ENCODE assay signal across 18 cellular contexts in genomic region chr18:7059276-7059675, GRCh38. TPM values are rescaled to one million over a fixed set of nuclear protein-coding genes. Genes with fewer than 3 reads are reported as not detected.
DNase-seq lines count a peak whose midpoint lies in the region; ATAC-seq and TF ChIP-seq lines count a peak whose summit lies in the region.
"Had no signal": no experiment of that assay in that cellular context is flagged by ENCODE, and none has a peak within 500 bp of the region (broad histone marks: within the 10 kb centered on the region; RNA-seq: fewer than 3 reads in every experiment).

No MANE protein-coding gene starts in this region.

- H2BK120ac ChIP-seq in IMR-90 (ENCODE audit: low read depth, low read length), result no peak overlapping the region
- no peak overlapping the region for H2BK120ac ChIP-seq in mesenchymal stem cell (ENCODE audit: low read depth, low read length)

- intact Hi-C loops in IMR-90 (cut with micrococcal nuclease), result no loop called here

- H3K9ac ChIP-seq in IMR-90 (ENCODE audit: low read depth, low read length), result no peak overlapping the region
- H3K9ac ChIP-seq in mesenchymal stem cell (ENCODE audit: low read length), result no peak overlapping the region
- H3K9ac ChIP-seq: BLaER1, KMS-11 had no signal

- H2AK5ac ChIP-seq in IMR-90 (ENCODE audit: low read depth, low read length) (no peak overlapping the region), mesenchymal stem cell (ENCODE audit: low read length, severe bottlenecking) (no peak overlapping the region)

- no peak for TF ChIP-seq POLR2A in IMR-90 (IDR thresholded peaks at IDR 0.05; ENCODE audit: low read depth, low read length)

- H2AFZ ChIP-seq in IMR-90 (replicated peaks; ENCODE audit: low read length, poor library complexity) (no peak overlapping the region), mesenchymal stem cell (ENCODE audit: low read depth, low read length) (no peak overlapping the region)

- no peak for TF ChIP-seq RAD21 in IMR-90 (IDR thresholded peaks at IDR 0.05; ENCODE audit: low read length)

- H3K4me1 ChIP-seq in IMR-90 (ENCODE audit: control insufficient read depth, insufficient read depth, low read length), result peaks cover 4% of the 10 kb centered on the region; the same call in 1 of the 2 replicates
- peaks cover 8% of the 10 kb centered on the region for H3K4me1 ChIP-seq in mesenchymal stem cell (ENCODE audit: control insufficient read depth, insufficient read depth, low read depth, low read length)
- H3K4me1 ChIP-seq: BLaER1 had no signal

- peak; percentile 24 for DNase-seq in IMR-90
- peak; percentile 32 for DNase-seq in astrocyte of the hippocampus (ENCODE audit: low read depth, low spot score)
- no peak for DNase-seq in mesenchymal stem cell
- DNase-seq in retinal pigment epithelial cell (ENCODE audit: low read depth), result peak; percentile 93
- no peak for DNase-seq in KG1 (lab: John Stamatoyannopoulos, UW)
- no peak for DNase-seq in HuH-7.5 (ENCODE audit: low spot score)
- DNase-seq in activated naive CD4-positive, alpha-beta T cell treated with anti-CD3 and anti-CD28 coated beads, Interleukin-2, amount 10 ng/mL, durations not matched to agents 7 days and 5 days, result no peak
- DNase-seq: CD4-positive, alpha-beta memory T cell; NCI-H1417; NCI-H187 treated with DMSO at 0.1 percent for 48 hours; NCI-H2227 treated with DMSO at 0.1 percent for 48 hours; NCI-H510A treated with DMSO at 0.1 percent for 48 hours; NCI-H774; OCI-M1; SHP77 had no signal

- no peaks in the 10 kb centered on the region for H3K27me3 ChIP-seq in IMR-90 (ENCODE audit: control insufficient read depth, insufficient read depth, low read length)
- no peaks in the 10 kb centered on the region for H3K27me3 ChIP-seq in mesenchymal stem cell (ENCODE audit: control insufficient read depth in 1 of 2, insufficient read depth in 1 of 2, low read length in 2 of 2)
- H3K27me3 ChIP-seq: BLaER1 had no signal

- in situ Hi-C loops in IMR-90 (cut with MboI; ENCODE audit: low sequenced_read_pairs), result no loop called here

- dilution Hi-C loops in IMR-90 (cut with HindIII; ENCODE audit: low sequenced_read_pairs, unreplicated experiment), result no loop called here

- no peaks in the 10 kb centered on the region for H3K4me1 Mint-ChIP-seq in activated naive CD4-positive, alpha-beta T cell treated with anti-CD3 and anti-CD28 coated beads, Interleukin-2, amount 10 ng/mL, durations not matched to agents 7 days and 5 days
- H3K4me1 Mint-ChIP-seq: CD4-positive, alpha-beta memory T cell had no signal

- peaks cover 9% of the 10 kb centered on the region for H3K9me3 Mint-ChIP-seq in activated naive CD4-positive, alpha-beta T cell treated with anti-CD3 and anti-CD28 coated beads, Interleukin-2, amount 10 ng/mL, durations not matched to agents 7 days and 5 days

- no peaks in the 10 kb centered on the region for H3K36me3 Mint-ChIP-seq in activated naive CD4-positive, alpha-beta T cell treated with anti-CD3 and anti-CD28 coated beads, Interleukin-2, amount 10 ng/mL, durations not matched to agents 7 days and 5 days
- H3K36me3 Mint-ChIP-seq: CD4-positive, alpha-beta memory T cell had no signal

- no peak overlapping the region for H2BK15ac ChIP-seq in IMR-90 (ENCODE audit: low read depth, low read length)
- H2BK15ac ChIP-seq in mesenchymal stem cell (ENCODE audit: low read depth, poor library complexity, severe bottlenecking), result no peak overlapping the region

- no TSS peak for BruUV-seq in IMR-90 (replicated peaks; lab: Mats Ljungman, UMichigan)

- H3K56ac ChIP-seq in IMR-90 (ENCODE audit: extremely low read depth, insufficient read depth, low read length), result no peak overlapping the region

- H3K4me2 ChIP-seq in IMR-90 (ENCODE audit: low read depth, low read length), result no peak overlapping the region
- no peak overlapping the region for H3K4me2 ChIP-seq in mesenchymal stem cell (ENCODE audit: low read length, poor library complexity, severe bottlenecking)
- H3K4me2 ChIP-seq: BLaER1, KMS-11 had no signal

- no peak overlapping the region for H3K4me3 Mint-ChIP-seq in activated naive CD4-positive, alpha-beta T cell treated with anti-CD3 and anti-CD28 coated beads, Interleukin-2, amount 10 ng/mL, durations not matched to agents 7 days and 5 days
- H3K4me3 Mint-ChIP-seq: CD4-positive, alpha-beta memory T cell had no signal

- no peaks in the 10 kb centered on the region for H3K27me3 Mint-ChIP-seq in activated naive CD4-positive, alpha-beta T cell treated with anti-CD3 and anti-CD28 coated beads, Interleukin-2, amount 10 ng/mL, durations not matched to agents 7 days and 5 days
- H3K27me3 Mint-ChIP-seq: CD4-positive, alpha-beta memory T cell had no signal

- no peaks in the 10 kb centered on the region for H4K20me1 ChIP-seq in IMR-90 (ENCODE audit: insufficient read depth, low read length)
- H4K20me1 ChIP-seq: BLaER1 had no signal

- H3K4ac ChIP-seq in IMR-90 (ENCODE audit: low read depth, low read length) (no peak overlapping the region), mesenchymal stem cell (ENCODE audit: low read depth in 1 of 2, low read length in 2 of 2) (no peak overlapping the region)

- CTCF ChIA-PET in IMR-90 (lab: Yijun Ruan, JAX), result no interaction called here
- CTCF ChIA-PET in activated naive CD4-positive, alpha-beta T cell treated with anti-CD3 and anti-CD28 coated beads, Interleukin-2, amount 10 ng/mL, durations not matched to agents 7 days and 5 days (lab: Charles Lee), result no interaction called here

- H3K27ac ChIP-seq in IMR-90 (ENCODE audit: insufficient read depth, low read length) (no peak overlapping the region), mesenchymal stem cell (ENCODE audit: low read length, poor library complexity, severe bottlenecking) (peak overlapping the region; percentile 71)
- H3K27ac ChIP-seq: BLaER1, KMS-11 had no signal

- H3K14ac ChIP-seq in IMR-90 (replicated peaks; ENCODE audit: low read depth, low read length) (no peak overlapping the region), mesenchymal stem cell (ENCODE audit: low read length in 2 of 2) (no peak overlapping the region)

- H3K9me3 ChIP-seq in IMR-90 (ENCODE audit: control insufficient read depth, insufficient read depth, low read length), result no peaks in the 10 kb centered on the region
- H3K9me3 ChIP-seq in mesenchymal stem cell (ENCODE audit: control insufficient read depth, low read length), result no peaks in the 10 kb centered on the region
- H3K9me3 ChIP-seq: BLaER1 had no signal

- TF ChIP-seq CTCF in IMR-90 (conservative IDR thresholded peaks at IDR 0.05; ENCODE audit: low read depth, low read length), result no peak
- no peak for TF ChIP-seq CTCF in retinal pigment epithelial cell (conservative IDR thresholded peaks at IDR 0.05; ENCODE audit: low read depth, low read length)

- H2AK9ac ChIP-seq in IMR-90 (replicated peaks; ENCODE audit: low read depth, low read length, poor library complexity), result no peak overlapping the region

- no peaks in the 10 kb centered on the region for H3K9me1 ChIP-seq in IMR-90 (ENCODE audit: insufficient read depth, low read length)

- H4K5ac ChIP-seq in IMR-90 (ENCODE audit: low read depth, low read length), result no peak overlapping the region

- no peak overlapping the region for H2BK5ac ChIP-seq in IMR-90 (ENCODE audit: low read depth, low read length, poor library complexity, severe bottlenecking)
- H2BK5ac ChIP-seq in mesenchymal stem cell (ENCODE audit: low read depth, low read length, poor library complexity, severe bottlenecking), result no peak overlapping the region

- H3K79me1 ChIP-seq in IMR-90 (ENCODE audit: low read depth in 1 of 2, low read length in 2 of 2), result no peaks in the 10 kb centered on the region
- no peaks in the 10 kb centered on the region for H3K79me1 ChIP-seq in mesenchymal stem cell (replicated peaks; ENCODE audit: low read length, poor library complexity, severe bottlenecking)

- H3K36me3 ChIP-seq in IMR-90 (ENCODE audit: control insufficient read depth, insufficient read depth, low read length), result no peaks in the 10 kb centered on the region
- no peaks in the 10 kb centered on the region for H3K36me3 ChIP-seq in mesenchymal stem cell (ENCODE audit: control insufficient read depth in 1 of 2, insufficient read depth in 2 of 2, low read depth in 1 of 2, low read length in 2 of 2)
- H3K36me3 ChIP-seq: BLaER1 had no signal

- H4K91ac ChIP-seq in IMR-90 (ENCODE audit: insufficient read depth, low read depth, low read length), result no peak overlapping the region
- H4K91ac ChIP-seq in mesenchymal stem cell (ENCODE audit: low read length), result no peak overlapping the region

- H2BK12ac ChIP-seq in mesenchymal stem cell (ENCODE audit: low read length in 2 of 2), result no peak overlapping the region

- no peak overlapping the region for H3K27ac Mint-ChIP-seq in activated naive CD4-positive, alpha-beta T cell treated with anti-CD3 and anti-CD28 coated beads, Interleukin-2, amount 10 ng/mL, durations not matched to agents 7 days and 5 days
- H3K27ac Mint-ChIP-seq: CD4-positive, alpha-beta memory T cell had no signal

- POLR2A ChIA-PET in IMR-90 (lab: Charles Lee; ENCODE audit: unreplicated experiment), result no interaction called here

- ATAC-seq in IMR-90 (ENCODE audit: low read depth), result peak; percentile 32

- H4K8ac ChIP-seq in IMR-90 (ENCODE audit: low read depth in 2 of 2, low read length in 2 of 2) (no peak overlapping the region), mesenchymal stem cell (ENCODE audit: low read length) (no peak overlapping the region)

- no peak overlapping the region for H2BK20ac ChIP-seq in IMR-90 (ENCODE audit: low read depth, low read length)

- no CpG with 5 or more reads among the region's 2 CpGs for WGBS in IMR-90 (ENCODE audit: extremely low coverage in 2 of 2, insufficient read length in 1 of 2), 2 experiments
- WGBS in mesenchymal stem cell, result 68% methylated on average over 2 of the region's 2 CpGs

- H3K23ac ChIP-seq in IMR-90 (ENCODE audit: low read depth, low read length) (no peak overlapping the region), mesenchymal stem cell (ENCODE audit: low read length in 2 of 2) (no peak overlapping the region)

- no peak overlapping the region for H3K4me3 ChIP-seq in IMR-90 (ENCODE audit: insufficient read depth, low read depth, low read length)
- H3K4me3 ChIP-seq in mesenchymal stem cell (ENCODE audit: insufficient read depth in 1 of 2, low read depth in 1 of 2, low read length in 2 of 2), result no peak overlapping the region
- H3K4me3 ChIP-seq in retinal pigment epithelial cell (ENCODE audit: low read length), result no peak overlapping the region
- H3K4me3 ChIP-seq: BLaER1 had no signal

- H3K18ac ChIP-seq in IMR-90 (ENCODE audit: low read depth, low read length) (no peak overlapping the region), mesenchymal stem cell (ENCODE audit: low read depth in 1 of 2, low read length in 2 of 2) (no peak overlapping the region)

TF ChIP-seq in IMR-90, 13 proteins besides CTCF, POLR2A, EP300 and RAD21:
- TF ChIP-seq FOS (IDR thresholded peaks at IDR 0.05; ENCODE audit: low read depth, low read length), result no peak
- no peak for TF ChIP-seq RFX5 (IDR thresholded peaks at IDR 0.05; ENCODE audit: low read depth, low read length)
- no peak for TF ChIP-seq MAFK (IDR thresholded peaks at IDR 0.05; ENCODE audit: low read depth, low read length)
- no peak for TF ChIP-seq SMC3 (IDR thresholded peaks at IDR 0.05; ENCODE audit: low read depth, low read length)

RNA-seq across cellular contexts. Expression of gene LAMA1, which starts 58.3 kb away (rescaled TPM):
- total RNA-seq in IMR-90 (2012; rRNA removed), result 10.9 and 11.4 TPM in 2 replicates
- 13.3 and 15.5 TPM in 2 replicates for polyA plus RNA-seq in IMR-90 (2012; rRNA removed)
- polyA plus RNA-seq in IMR-90 (2012; cell fraction: cytosol; rRNA removed), result 8.9 and 10.5 TPM in 2 replicates
- 16.0 and 21.1 TPM in 2 replicates for polyA plus RNA-seq in IMR-90 (2012; cell fraction: nucleus; rRNA removed; ENCODE audit: low replicate concordance)
- 0.40 TPM for polyA plus RNA-seq in mesenchymal stem cell (2013, experiment 1 of 2)
- 0.14 TPM for polyA plus RNA-seq in mesenchymal stem cell (2013, experiment 2 of 2)
- total RNA-seq: A673; CD4-positive, alpha-beta memory T cell had no signal
- polyA plus RNA-seq: CD4-positive, alpha-beta memory T cell had no signal

Comparison
In these comparisons a context has a peak if more than half of its experiments do, and no peak if none do; other contexts are left out.
1. DNase-seq: peak in IMR-90 (single experiment), astrocyte of the hippocampus (single experiment) and retinal pigment epithelial cell (single experiment); none in mesenchymal stem cell (single experiment), KG1 (single experiment), HuH-7.5 (single experiment) and activated naive CD4-positive, alpha-beta T cell treated with anti-CD3 and anti-CD28 coated beads, Interleukin-2, amount 10 ng/mL, durations not matched to agents 7 days and 5 days (single experiment).